9 cellular contexts compared by ENCODE assay signal in genomic region chrX:2499507-2499906, GRCh38. TPM values are rescaled to one million over a fixed set of nuclear protein-coding genes. Genes with fewer than 3 reads are reported as not detected.
DNase-seq lines count a peak whose midpoint lies in the region; ATAC-seq, FAIRE-seq and TF ChIP-seq lines count a peak whose summit lies in the region.
"Had no signal": no experiment of that assay in that cellular context is flagged by ENCODE, and none has a peak within 500 bp of the region (broad histone marks: within the 10 kb centered on the region; RNA-seq: fewer than 3 reads in every experiment).

No MANE protein-coding gene starts in this region.

- H3K27me3 Mint-ChIP-seq in activated T-cell treated with anti-CD3 and anti-CD28 coated beads, Interleukin-2, amount 50 U/mL, for 4 hours (ENCODE audit: low read depth): no peaks in the 10 kb centered on the region

- peaks cover 4% of the 10 kb centered on the region for H3K36me3 Mint-ChIP-seq in activated T-cell treated with anti-CD3 and anti-CD28 coated beads, Interleukin-2, amount 50 U/mL, for 4 hours (ENCODE audit: insufficient read depth)

- peaks cover 43% of the 10 kb centered on the region for H3K4me1 ChIP-seq in body of pancreas
- H3K4me1 ChIP-seq in lung (ENCODE audit: control insufficient read depth in 2 of 2, insufficient read depth in 2 of 2, low read length in 2 of 2): peaks cover 11 to 16% of the 10 kb centered on the region in 2 donors
- peaks cover 0 to 30% (median 25%) of the 10 kb centered on the region in 4 donors for H3K4me1 ChIP-seq in tibial nerve

- no peak for TF ChIP-seq EP300 in tibial nerve (IDR thresholded peaks at IDR 0.05)

- H3K27me3 ChIP-seq in body of pancreas (no peaks in the 10 kb centered on the region), lung (ENCODE audit: control insufficient read depth, insufficient read depth) (no peaks in the 10 kb centered on the region), tibial nerve (peaks cover 0 to 2% of the 10 kb centered on the region in 2 donors)

- TF ChIP-seq CTCF in body of pancreas (IDR thresholded peaks at IDR 0.05): no peak
- no peak for TF ChIP-seq CTCF in lung (IDR thresholded peaks at IDR 0.05; ENCODE audit: control extremely low read depth, extremely low read depth)
- no peak for TF ChIP-seq CTCF in tibial nerve (IDR thresholded peaks at IDR 0.05)

- 54% methylated on average over 8 of the region's 8 CpGs for WGBS in body of pancreas, 2 donors
- 91% methylated on average over 8 of the region's 8 CpGs for WGBS in lung, 2 donors
- 81 to 86% methylated on average over 8 of the region's 8 CpGs for WGBS in tibial nerve, 2 donors

- H3K4me3 ChIP-seq in body of pancreas (peak overlapping the region in 1 of 2 donors; percentile 93), lung (peak overlapping the region; percentile 86), tibial nerve (peak overlapping the region; percentile 60 to 96 (median 68))

- H3K4me3 Mint-ChIP-seq in activated T-cell treated with anti-CD3 and anti-CD28 coated beads, Interleukin-2, amount 50 U/mL, for 4 hours: peak overlapping the region; percentile 83

- no peaks in the 10 kb centered on the region for H3K9me3 Mint-ChIP-seq in activated T-cell treated with anti-CD3 and anti-CD28 coated beads, Interleukin-2, amount 50 U/mL, for 4 hours

- FAIRE-seq in urothelium cell line (lab: Jason Lieb, UNC): no peak

- H3K27ac ChIP-seq in body of pancreas (peak overlapping the region; percentile 68 to 99 (median 95)), lung (ENCODE audit: low read depth in 1 of 2, low read length in 1 of 2) (peak overlapping the region; percentile 64 to 99), tibial nerve (peak overlapping the region; percentile 88 to 98 (median 94))

- ATAC-seq in activated T-cell treated with anti-CD3 and anti-CD28 coated beads, Interleukin-2, amount 50 U/mL, for 4 hours: no peak
- ATAC-seq in body of pancreas (no peak), lung (ENCODE audit: insufficient read depth, low FRiP score) (no peak)

- H3K9me3 ChIP-seq in body of pancreas (no peaks in the 10 kb centered on the region), lung (ENCODE audit: control insufficient read depth in 2 of 2, insufficient read depth in 1 of 2, low read length in 1 of 2) (peaks cover 0 to 2% of the 10 kb centered on the region in 2 donors), tibial nerve (no peaks in the 10 kb centered on the region)

- H3K4me1 Mint-ChIP-seq in activated T-cell treated with anti-CD3 and anti-CD28 coated beads, Interleukin-2, amount 50 U/mL, for 4 hours (ENCODE audit: low read depth): peaks cover 27% of the 10 kb centered on the region

- H3K36me3 ChIP-seq in body of pancreas (replicated peaks in 1 of 2; ENCODE audit: insufficient read depth in 1 of 2, low read depth in 2 of 2) (no peaks in the 10 kb centered on the region), lung (ENCODE audit: control insufficient read depth in 2 of 2, insufficient read depth in 2 of 2, low read length in 2 of 2) (peaks cover 0 to 4% of the 10 kb centered on the region in 2 donors), tibial nerve (peaks cover 0 to 5% (median 0%) of the 10 kb centered on the region in 3 donors)

- TF ChIP-seq POLR2A in body of pancreas (IDR thresholded peaks at IDR 0.05) (no peak), tibial nerve (IDR thresholded peaks at IDR 0.05) (no peak)

- no peak for DNase-seq in activated T-cell treated with anti-CD3 and anti-CD28 coated beads, Interleukin-2, amount 50 U/mL, for 4 hours
- no peak for DNase-seq in activated T-cell treated with anti-CD3 and anti-CD28 coated beads, Interleukin-2, amount 50 U/mL, for 1 hour
- no peak for DNase-seq in body of pancreas
- DNase-seq in lung (ENCODE audit: low spot score): no peak
- DNase-seq in tibial nerve (ENCODE audit: low spot score in 2 of 2): no peak
- DNase-seq in DMS 273 treated with DMSO at 0.1 percent for 48 hours (lab: John Stamatoyannopoulos, UW): no peak
- no peak for DNase-seq in occipital lobe (lab: John Stamatoyannopoulos, UW)
- no peak for DNase-seq in urothelium cell line (ENCODE audit: low spot score)
- DNase-seq: effector CD8-positive, alpha-beta T cell had no signal

- intact Hi-C loops in body of pancreas (cut with DNase I): no loop called here

RNA-seq across cellular contexts. Expression of gene DHRSX, which starts 1.3 kb away (rescaled TPM):
- total RNA-seq in activated T-cell treated with anti-CD3 and anti-CD28 coated beads, Interleukin-2, amount 50 U/mL, for 4 hours: 10 to 100 TPM; 19.3 to 23.2 (median 22.0) TPM
- total RNA-seq in body of pancreas (10 to 100 TPM; 14.8 to 46.5 TPM), lung (10 to 100 TPM; 20.4 to 26.3 TPM), tibial nerve (10 to 100 TPM; 20.3 to 44.3 (median 31.7) TPM), occipital lobe (18.7 TPM)
- 10 to 100 TPM in 1 of 2 donors, 1 to 10 TPM in 1; 7.0 to 17.5 TPM for polyA plus RNA-seq in lung

RNA-seq across cellular contexts. Expression of gene ZBED1, which starts 1.3 kb away (rescaled TPM):
- 10 to 100 TPM; 28.0 to 38.3 (median 36.3) TPM for total RNA-seq in activated T-cell treated with anti-CD3 and anti-CD28 coated beads, Interleukin-2, amount 50 U/mL, for 4 hours
- total RNA-seq in body of pancreas: 10 to 100 TPM; 35.5 to 39.2 TPM
- total RNA-seq in lung: 10 to 100 TPM; 35.0 to 36.7 TPM
- 10 to 100 TPM; 13.5 to 29.1 TPM for polyA plus RNA-seq in lung
- total RNA-seq in tibial nerve: 10 to 100 TPM; 35.6 to 68.2 (median 48.2) TPM
- total RNA-seq in occipital lobe: 30.3 TPM
